ENCODE assay signal across 26 cellular contexts in the genomic region with DNA sequence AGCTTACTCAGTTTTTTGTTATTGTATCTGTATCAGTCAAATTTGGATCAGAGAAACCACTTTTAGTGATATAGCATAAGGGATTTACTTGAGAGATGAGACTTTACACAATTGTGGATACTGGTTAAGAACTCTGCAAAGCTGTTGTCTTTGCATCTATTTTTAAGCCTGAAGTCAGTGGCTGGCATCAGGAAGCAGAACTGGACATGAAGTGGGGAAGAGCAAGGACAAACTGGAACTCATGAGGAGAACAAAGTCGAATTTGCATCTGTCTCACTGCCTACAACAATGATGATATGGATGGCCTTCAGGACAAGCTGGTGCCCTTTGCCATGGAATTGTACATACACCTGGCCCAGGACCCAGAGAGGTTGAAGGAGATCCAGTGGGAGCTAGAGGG.
"Had no signal": no experiment of that assay in that cellular context is flagged by ENCODE, and none has a peak within 500 bp of the region (broad histone marks: within the 10 kb centered on the region; RNA-seq: fewer than 3 reads in every experiment).

No MANE protein-coding gene starts in this region.

- H3K4me1 ChIP-seq: Peyer's patch had no signal

- H3K4me3 ChIP-seq: Peyer's patch had no signal

- H3K27ac ChIP-seq: Peyer's patch, WERI-Rb-1 had no signal

- H3K36me3 ChIP-seq: Peyer's patch, WERI-Rb-1 had no signal

- H3K9me3 ChIP-seq: Peyer's patch had no signal

- ATAC-seq: activated naive CD4-positive, alpha-beta T cell treated with anti-CD3 and anti-CD28 coated beads, Interleukin-2, amount 50 U/mL, for 72 hours; activated naive CD8-positive, alpha-beta T cell treated with anti-CD3 and anti-CD28 coated beads, Interleukin-2, amount 50 U/mL, for 24 hours had no signal

- DNase-seq: activated CD4-positive, alpha-beta memory T cell treated with anti-CD3 and anti-CD28 coated beads, Interleukin-2, amount 10 ng/mL, durations not matched to agents 7 days and 5 days; activated CD4-positive, alpha-beta T cell treated with anti-CD3 and anti-CD28 coated beads for 1 hour; activated CD4-positive, alpha-beta T cell treated with anti-CD3 and anti-CD28 coated beads for 48 hours; activated CD4-positive, CD25-positive, alpha-beta regulatory T cell; activated gamma-delta T cell treated with Interleukin-2 at 50 U/mL for 16 hours; activated naive CD4-positive, alpha-beta T cell treated with anti-CD3 and anti-CD28 coated beads for 36 hours; activated naive CD8-positive, alpha-beta T cell treated with anti-CD3 and anti-CD28 coated beads, Interleukin-2, amount 50 U/mL, for 24 hours; activated T-cell treated with anti-CD3 and anti-CD28 coated beads, Interleukin-2, amount 50 U/mL, for 24 hours; anterior cingulate cortex; central memory CD4-positive, alpha-beta T cell; Karpas-422; KBM-7; NCI-H1105; NCI-H1417 treated with DMSO at 0.1 percent for 48 hours; NCI-H187 treated with DMSO at 0.1 percent for 48 hours; NCI-H2081; NCI-H345; NCI-H524 treated with DMSO at 0.1 percent for 48 hours; Peyer's patch; RPMI8226; SW 1271; T-helper 1 cell; T-helper 2 cell; T1000; WERI-Rb-1 had no signal

- H3K27me3 ChIP-seq: Peyer's patch had no signal
